Comparison of ENCODE assay signal across 32 cellular contexts in the genomic region with DNA sequence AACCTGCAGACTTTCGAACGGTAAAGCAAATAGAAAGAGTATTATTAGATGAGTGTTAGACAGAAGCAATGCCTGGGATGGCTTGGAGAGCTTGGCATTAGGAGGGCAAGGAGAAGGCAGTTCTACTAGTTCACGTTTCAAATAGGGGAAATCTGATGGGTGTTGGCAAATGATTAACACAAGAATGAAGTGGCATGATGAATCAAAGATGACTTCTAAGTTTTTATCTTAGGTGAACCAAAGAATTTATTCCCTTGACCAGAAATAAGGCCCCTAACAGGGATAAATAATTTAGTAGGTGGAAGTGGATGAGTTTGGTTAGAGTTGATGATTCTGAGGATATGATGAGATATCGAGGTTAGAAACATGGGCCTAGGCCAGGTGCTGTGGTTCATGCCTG.
"Had no signal": no experiment of that assay in that cellular context is flagged by ENCODE, and none has a peak within 500 bp of the region (broad histone marks: within the 10 kb centered on the region; RNA-seq: fewer than 3 reads in every experiment).

No MANE protein-coding gene starts in this region.

- H3K36me3 ChIP-seq: neural progenitor cell, ovary, thyroid gland, transverse colon had no signal

- H3K4me1 ChIP-seq: neural progenitor cell, testis, thyroid gland had no signal

- H3K4me2 ChIP-seq: neural progenitor cell had no signal

- H3K9me3 ChIP-seq: lower lobe of right lung, ovary, stomach, testis, thyroid gland, transverse colon, upper lobe of left lung had no signal

- H3K9ac ChIP-seq: neural progenitor cell had no signal

- H3K27me3 Mint-ChIP-seq: naive B cell had no signal

- H3K27ac ChIP-seq: lower lobe of right lung, neural progenitor cell, ovary, skin epidermis, stomach, testis, thyroid gland, transverse colon, upper lobe of left lung had no signal

- H3K4me1 Mint-ChIP-seq: mesothelial cell of epicardium, nephron progenitor cell, neural progenitor cell had no signal

- H3K9me3 Mint-ChIP-seq: mesothelial cell of epicardium; naive B cell; natural killer cell; nephron progenitor cell; neural progenitor cell; stimulated activated effector memory CD8-positive, alpha-beta T cell treated with anti-CD3 and anti-CD28 coated beads, Interleukin-12 subunit alpha, Interleukin-12 subunit beta, amount 100 ng/mL, for 72 hours had no signal

- ATAC-seq: left cardiac atrium; left lobe of liver; left ventricle myocardium superior; lower lobe of right lung; natural killer cell; right cardiac atrium; sciatic nerve; stimulated activated effector memory CD8-positive, alpha-beta T cell treated with anti-CD3 and anti-CD28 coated beads, Interleukin-12 subunit alpha, Interleukin-12 subunit beta, amount 100 ng/mL, for 72 hours; stimulated activated naive CD8-positive, alpha-beta T cell treated with anti-CD3 and anti-CD28 coated beads, Interleukin-15, Interleukin-2, amounts not matched to agents 100 U/mL and 50 U/mL, for 24 hours had no signal

- DNase-seq: head of caudate nucleus; hippocampal formation; kidney; left cardiac atrium; left ventricle myocardium superior; lower lobe of right lung; mammary epithelial cell; mesendoderm; naive B cell; natural killer cell; nephron progenitor cell; ovary; retina; right cardiac atrium; stimulated activated CD4-positive, alpha-beta T cell treated with anti-CD3 and anti-CD28 coated beads, Interleukin-12 subunit alpha, Interleukin-12 subunit beta, amount 100 ng/mL, for 4 hours; stimulated activated CD4-positive, alpha-beta T cell treated with anti-CD3 and anti-CD28 coated beads, Interleukin-15, amount 100 ng/mL, for 24 hours; stimulated activated CD4-positive, alpha-beta T cell treated with anti-CD3 and anti-CD28 coated beads, Interleukin-2, amount 100 ng/mL, for 24 hours; stimulated activated CD4-positive, alpha-beta T cell treated with anti-CD3 and anti-CD28 coated beads, Interleukin-4, amount 100 ng/mL, for 1 hour; stimulated activated naive CD8-positive, alpha-beta T cell treated with anti-CD3 and anti-CD28 coated beads, Interleukin-15, Interleukin-2, amounts not matched to agents 100 U/mL and 50 U/mL, for 24 hours; stomach; testis; thyroid gland; transverse colon; upper lobe of left lung had no signal

- H2AFZ ChIP-seq: neural progenitor cell had no signal

- H3K4me3 Mint-ChIP-seq: mesothelial cell of epicardium; naive B cell; natural killer cell; nephron progenitor cell; neural progenitor cell; stimulated activated effector memory CD8-positive, alpha-beta T cell treated with anti-CD3 and anti-CD28 coated beads, Interleukin-12 subunit alpha, Interleukin-12 subunit beta, amount 100 ng/mL, for 72 hours had no signal

- H3K36me3 Mint-ChIP-seq: mesothelial cell of epicardium; naive B cell; natural killer cell; neural progenitor cell; stimulated activated effector memory CD8-positive, alpha-beta T cell treated with anti-CD3 and anti-CD28 coated beads, Interleukin-12 subunit alpha, Interleukin-12 subunit beta, amount 100 ng/mL, for 72 hours had no signal

- H3K4me3 ChIP-seq: lower lobe of right lung, neural progenitor cell, ovary, skin epidermis, stomach, testis, thyroid gland, transverse colon, upper lobe of left lung had no signal

- H3K27me3 ChIP-seq: neural progenitor cell, ovary, stomach, testis, thyroid gland, transverse colon, upper lobe of left lung had no signal

- FAIRE-seq: kidney, urothelium cell line had no signal

- H3K27ac Mint-ChIP-seq: mesothelial cell of epicardium; natural killer cell; neural progenitor cell; progenitor cell of endocrine pancreas; stimulated activated effector memory CD8-positive, alpha-beta T cell treated with anti-CD3 and anti-CD28 coated beads, Interleukin-12 subunit alpha, Interleukin-12 subunit beta, amount 100 ng/mL, for 72 hours had no signal
